In the genomic region with DNA sequence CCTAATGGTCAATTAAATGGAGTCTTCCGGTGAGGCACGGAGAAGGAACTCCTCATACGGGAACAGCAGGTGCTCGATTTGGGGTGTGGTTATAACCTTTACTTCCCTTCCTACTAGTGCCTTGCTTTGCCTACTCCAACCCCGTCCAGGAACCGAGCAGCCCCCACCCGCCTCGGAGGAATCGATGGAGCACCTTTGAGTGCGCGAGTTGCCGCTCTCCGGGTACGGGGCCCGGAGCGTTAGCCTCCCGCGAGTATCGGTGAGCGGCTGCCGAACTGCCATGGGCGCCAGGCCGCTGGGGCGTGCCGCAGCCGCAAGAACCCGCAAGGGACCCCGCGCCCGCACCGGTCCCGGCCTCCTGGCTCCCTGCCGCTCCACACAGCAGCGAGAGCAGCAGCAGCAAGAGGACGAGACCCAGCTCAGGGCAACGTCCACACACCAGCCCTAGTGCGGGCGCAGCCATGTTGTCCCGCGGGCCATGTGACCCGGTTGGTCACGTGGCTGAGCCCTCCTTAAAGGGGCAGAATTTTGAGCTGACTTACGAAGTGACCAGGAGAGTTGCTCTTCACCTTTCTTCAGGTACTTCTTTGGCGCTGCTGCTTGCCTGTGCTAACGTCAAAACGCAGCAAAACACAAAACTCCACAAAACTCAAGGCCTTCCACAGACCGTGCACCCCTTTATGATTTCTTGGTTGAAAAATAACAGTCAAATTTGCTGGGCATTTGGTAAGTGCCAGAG, we compare ENCODE assay signal across 8 cellular contexts. TPM values are rescaled to one million over a fixed set of nuclear protein-coding genes. Genes with fewer than 3 reads are reported as not detected.
A peak's percentile ranks its signal among the peaks of the same experiment; 100 is the strongest.
DNase-seq lines count a peak whose midpoint lies in the region; ATAC-seq, FAIRE-seq and TF ChIP-seq lines count a peak whose summit lies in the region.

Gene SUMF1, minus strand, starts transcription at position 487 of the 739 bp plus-strand sequence. Its CDS starts 24 bp downstream, at position 463.

- H3K4me1 ChIP-seq in A549 = peaks cover 6% of the 10 kb centered on the region; the same call in 1 of the 3 replicates
- H3K4me1 ChIP-seq in keratinocyte (ENCODE audit: control insufficient read depth, extremely low read depth, insufficient read depth, low read length) = no peaks in the 10 kb centered on the region

- H3K27ac ChIP-seq in A549 = peak within 1 kb of the TSS; percentile 83 to 93
- peak within 1 kb of the TSS; percentile 84 for H3K27ac ChIP-seq in keratinocyte (ENCODE audit: control insufficient read depth, insufficient read depth, low read length)

- TF ChIP-seq CTCF in A549 (IDR thresholded peaks at IDR 0.05) = no peak
- TF ChIP-seq CTCF in keratinocyte (optimal IDR thresholded peaks at IDR 0.05 in 1 of 3, IDR thresholded peaks at IDR 0.05 in 1 of 3, conservative IDR thresholded peaks at IDR 0.05 in 1 of 3; ENCODE audit: extremely low read depth in 1 of 3, insufficient read depth in 2 of 3, low read length in 3 of 3) = no peak

- H3K79me2 ChIP-seq in keratinocyte (ENCODE audit: control insufficient read depth, insufficient read depth, low read length) = no peaks in the 10 kb centered on the region

- TF ChIP-seq RAD21 in A549 (conservative IDR thresholded peaks at IDR 0.05 in 1 of 2, IDR thresholded peaks at IDR 0.05 in 1 of 2) = no peak

- POLR2A ChIA-PET in A549 (lab: Yijun Ruan, JAX) = interaction anchor here (0.5 to 4.0 kb wide), 4 partner anchors 15 to 116 kb away, joined by 3 to 52 read pairs (median 5); partner anchors contain the start of gene ITPR1

- no peaks in the 10 kb centered on the region for H3K27me3 ChIP-seq in keratinocyte (ENCODE audit: control insufficient read depth, extremely low read depth, insufficient read depth, low read length)

- no peaks in the 10 kb centered on the region for H3K9me1 ChIP-seq in keratinocyte (ENCODE audit: control insufficient read depth, extremely low read depth, insufficient read depth, low read length)

- H3K4me2 ChIP-seq in A549 (peak within 1 kb of the TSS; percentile 85), keratinocyte (ENCODE audit: control insufficient read depth, extremely low read depth, insufficient read depth, low read depth, low read length) (peak within 1 kb of the TSS; percentile 84)

- H3K9me3 ChIP-seq in A549 (no peaks in the 10 kb centered on the region), keratinocyte (ENCODE audit: control insufficient read depth, low read depth, low read length) (no peaks in the 10 kb centered on the region)

- FAIRE-seq in A549 (lab: Jason Lieb, UNC) (no peak), keratinocyte (lab: Jason Lieb, UNC) (peak; percentile 86)

- dilution Hi-C loops in keratinocyte (cut with MboI; ENCODE audit: extremely low pct_ligation_motif_present, low sequenced_read_pairs) = no loop called here

- no peaks in the 10 kb centered on the region for H3K36me3 ChIP-seq in keratinocyte (ENCODE audit: control insufficient read depth in 2 of 2, extremely low read depth in 1 of 2, insufficient read depth in 2 of 2, low read length in 2 of 2)

- ATAC-seq in A549 (peak; percentile 96 to 99), GM18511 (IDR thresholded peaks at IDR 0.05; ENCODE audit: unreplicated experiment) (peak; percentile 100), HG03025 (IDR thresholded peaks at IDR 0.05; ENCODE audit: low FRiP score, unreplicated experiment) (peak; percentile 99)

- peak within 1 kb of the TSS; percentile 88 for H3K9ac ChIP-seq in keratinocyte (ENCODE audit: control insufficient read depth, extremely low read depth, insufficient read depth, low read length)

- peak; percentile 85 to 90 for DNase-seq in A549 (ENCODE audit: low read depth in 1 of 2, low spot score in 1 of 2)
- DNase-seq in NCI-H2171 treated with DMSO at 0.1 percent for 48 hours (lab: John Stamatoyannopoulos, UW) = peak; percentile 61
- peak; percentile 76 for DNase-seq in activated CD4-positive, CD25-positive, alpha-beta regulatory T cell treated with anti-CD3 and anti-CD28 coated beads, Interleukin-2, amount 50 U/mL, for 72 hours
- DNase-seq in cerebellar cortex (ENCODE audit: low spot score) = peak; percentile 90
- DNase-seq in keratinocyte (ENCODE audit: low read depth, low spot score) = peak; percentile 9
- DNase-seq in stimulated activated CD4-positive, alpha-beta T cell treated with anti-CD3 and anti-CD28 coated beads, Interleukin-12 subunit alpha, Interleukin-12 subunit beta, amount 100 ng/mL, for 4 hours = peak; percentile 69

- CTCF ChIA-PET in A549 (lab: Yijun Ruan, JAX) = interaction anchor here (1.0 to 1.3 kb wide), 2 partner anchors 110 to 251 kb away, joined by 3 to 4 read pairs; no protein-coding TSS in a partner anchor

- H2AFZ ChIP-seq in keratinocyte (ENCODE audit: control insufficient read depth, low read length) = peak within 1 kb of the TSS; percentile 88

- no peak for TF ChIP-seq EP300 in A549 (IDR thresholded peaks at IDR 0.05)

- peak; percentile 88 for TF ChIP-seq POLR2A in A549 (IDR thresholded peaks at IDR 0.05; ENCODE audit: low read length)

- H3K4me3 ChIP-seq in A549 (peak within 1 kb of the TSS; percentile 74), keratinocyte (ENCODE audit: control insufficient read depth in 2 of 3, extremely low read depth in 1 of 3, insufficient read depth in 2 of 3, low read depth in 1 of 3, low read length in 3 of 3) (peak within 1 kb of the TSS; percentile 82 to 83 (median 83))

- 8% methylated on average over 13 of the region's 47 CpGs for WGBS in A549 (ENCODE audit: missing lambda C conversion rate)

- H4K20me1 ChIP-seq in keratinocyte (ENCODE audit: control insufficient read depth, extremely low read depth, insufficient read depth, low read length) = no peaks in the 10 kb centered on the region

TF ChIP-seq in A549, 52 proteins besides CTCF, POLR2A, EP300 and RAD21 (continues in another document):
- TF ChIP-seq CEBPB (IDR thresholded peaks at IDR 0.05) (no peak), CHD4 (IDR thresholded peaks at IDR 0.05; ENCODE audit: borderline replicate concordance) (no peak), EHMT2 (IDR thresholded peaks at IDR 0.05; ENCODE audit: low read depth) (no peak), TP53 (CRISPR knock-in tag; IDR thresholded peaks at IDR 0.05) (no peak), NR3C1 (IDR thresholded peaks at IDR 0.05) (no peak), RARB (CRISPR knock-in tag; IDR thresholded peaks at IDR 0.05) (no peak), BCL3 (IDR thresholded peaks at IDR 0.05) (0 out of 3 replicates have a peak, but pooled peaks have one; percentile 46), ZSCAN20 (CRISPR knock-in tag; IDR thresholded peaks at IDR 0.05) (no peak), CBX8 (IDR thresholded peaks at IDR 0.05) (no peak), NPAS2 (CRISPR knock-in tag; IDR thresholded peaks at IDR 0.05; ENCODE audit: borderline replicate concordance) (peak; percentile 94), RCOR1 (IDR thresholded peaks at IDR 0.05; ENCODE audit: low read depth, low read length) (no peak), HOXB13 (CRISPR knock-in tag; IDR thresholded peaks at IDR 0.05; ENCODE audit: low read depth) (no peak), ZC3H11A (IDR thresholded peaks at IDR 0.05) (no peak), NFE2L2 (conservative IDR thresholded peaks at IDR 0.05; ENCODE audit: low read length) (no peak), SREBF2 (IDR thresholded peaks at IDR 0.05) (no peak), JUN (IDR thresholded peaks at IDR 0.05) (peak; percentile 62 to 84; a peak in 4 of 5 replicates), HOXA7 (CRISPR knock-in tag; IDR thresholded peaks at IDR 0.05) (no peak), ZNF302 (CRISPR knock-in tag; IDR thresholded peaks at IDR 0.05) (no peak), PHF8 (IDR thresholded peaks at IDR 0.05; ENCODE audit: borderline replicate concordance, low read depth) (peak; percentile 96), BHLHE40 (IDR thresholded peaks at IDR 0.05; ENCODE audit: low read depth, low read length) (no peak), FOXS1 (CRISPR knock-in tag; IDR thresholded peaks at IDR 0.05) (no peak)
- TF ChIP-seq, protein P1, sequence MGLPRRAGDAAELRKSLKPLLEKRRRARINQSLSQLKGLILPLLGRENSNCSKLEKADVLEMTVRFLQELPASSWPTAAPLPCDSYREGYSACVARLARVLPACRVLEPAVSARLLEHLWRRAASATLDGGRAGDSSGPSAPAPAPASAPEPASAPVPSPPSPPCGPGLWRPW (IDR thresholded peaks at IDR 0.05) = no peak

RNA-seq across cellular contexts. Expression of gene SUMF1, which starts in this region (rescaled TPM):
- polyA plus RNA-seq in A549 (2011; rRNA removed) (23.4 and 25.4 TPM in 2 replicates), A549 (2017; fragmentation: RNase III; extraction: RNeasy Plus Mini Kit Qiagen cat#74134 plus additional on column Dnase treatment) (19.2 to 20.9 TPM (median 20.9 TPM) in 3 replicates), keratinocyte (36.1 to 51.8 TPM (median 39.2 TPM) in 3 replicates)
- polyA plus RNA-seq in A549 (2012; cell fraction: cytosol; rRNA removed) = 14.4 and 20.2 TPM in 2 replicates
- polyA plus RNA-seq in A549 (2012; cell fraction: nucleus; rRNA removed) = 17.2 and 25.1 TPM in 2 replicates
- 22.8 and 23.1 TPM in 2 replicates for polyA minus RNA-seq in A549 (2011; rRNA and poly(A)+ RNA removed)
- polyA plus RNA-seq in keratinocyte (2011; ENCODE audit: low read depth) = 4.2 TPM
- polyA plus RNA-seq in keratinocyte (2011; cell fraction: cytosol; rRNA removed) = 29.8 and 31.7 TPM in 2 replicates
- 65.8 and 70.3 TPM in 2 replicates for polyA plus RNA-seq in keratinocyte (2011; cell fraction: nucleus; rRNA removed)
- polyA plus RNA-seq in keratinocyte (2012; ENCODE audit: low replicate concordance) = 24.0 and 25.2 TPM in 2 replicates
- polyA minus RNA-seq in keratinocyte = 15.9 to 40.0 TPM (median 30.8 TPM) in 3 replicates
- polyA minus RNA-seq in keratinocyte (2011; cell fraction: cytosol; rRNA and poly(A)+ RNA removed) = 27.8 TPM
- polyA minus RNA-seq in keratinocyte (2011; cell fraction: nucleus; rRNA and poly(A)+ RNA removed) = 50.6 and 61.6 TPM in 2 replicates

Comparison
In these comparisons a context has a peak if more than half of its experiments do, and no peak if none do; other contexts are left out.
1. Peak in every context shown above with its lines: DNase-seq, ATAC-seq, H3K4me3 ChIP-seq and H3K27ac ChIP-seq.
2. DNase-seq: peak in every context shown above with its lines; median percentile 90 in cerebellar cortex; 88 in A549; 76 in activated CD4-positive, CD25-positive, alpha-beta regulatory T cell treated with anti-CD3 and anti-CD28 coated beads, Interleukin-2, amount 50 U/mL, for 72 hours; 69 in stimulated activated CD4-positive, alpha-beta T cell treated with anti-CD3 and anti-CD28 coated beads, Interleukin-12 subunit alpha, Interleukin-12 subunit beta, amount 100 ng/mL, for 4 hours; 61 in NCI-H2171 treated with DMSO at 0.1 percent for 48 hours; 9 in keratinocyte.